ENCODE assay signal across 8 cellular contexts in the genomic region with DNA sequence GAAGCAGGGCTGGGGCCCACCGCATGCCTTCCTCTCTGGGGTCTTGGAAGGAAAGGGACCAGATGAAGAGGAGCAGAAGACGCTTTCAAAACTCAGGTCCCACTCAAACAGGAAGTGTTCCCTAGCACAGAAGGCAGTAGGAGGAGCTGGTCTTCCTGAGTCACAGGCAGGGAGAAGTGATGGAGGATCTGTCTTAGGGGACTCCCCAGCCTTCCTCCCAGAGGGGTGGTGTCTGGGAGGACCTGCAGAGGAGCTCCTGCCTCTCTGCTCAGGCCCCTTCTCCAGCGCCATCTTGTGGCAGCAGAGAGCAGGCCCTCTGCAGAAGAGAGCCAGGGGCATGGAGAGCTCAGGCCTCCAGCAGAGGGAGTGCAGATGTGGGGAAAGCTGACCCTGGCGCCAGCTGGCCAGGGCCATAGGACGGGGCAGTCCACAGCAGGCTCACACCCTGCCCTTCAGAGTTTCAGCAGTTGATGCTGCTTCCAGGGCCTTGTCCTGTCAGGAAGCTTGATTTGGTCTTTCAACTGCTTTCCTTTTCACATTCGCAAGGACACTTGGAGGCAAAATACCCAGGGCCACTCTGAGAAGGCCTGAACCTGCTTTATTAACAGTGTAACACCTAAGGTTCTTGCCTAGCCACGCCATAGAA.
DNase-seq lines count a peak whose midpoint lies in the region; ATAC-seq and TF ChIP-seq lines count a peak whose summit lies in the region.

No MANE protein-coding gene starts in this region.

- TF ChIP-seq POLR2A in vagina (IDR thresholded peaks at IDR 0.05), result no peak

- H3K36me3 Mint-ChIP-seq in activated naive CD4-positive, alpha-beta T cell treated with anti-CD3 and anti-CD28 coated beads for 36 hours (ENCODE audit: low read depth), result no peaks in the 10 kb centered on the region

- H3K27me3 Mint-ChIP-seq in activated naive CD4-positive, alpha-beta T cell treated with anti-CD3 and anti-CD28 coated beads for 36 hours (ENCODE audit: low read depth), result no peaks in the 10 kb centered on the region

- H3K9me3 ChIP-seq in SJSA1 (replicated peaks) (no peaks in the 10 kb centered on the region), vagina (no peaks in the 10 kb centered on the region)

- H3K27me3 ChIP-seq in SJSA1 (replicated peaks) (peaks cover 5% of the 10 kb centered on the region), vagina (no peaks in the 10 kb centered on the region)

- peak overlapping the region; percentile 43 for H3K4me3 Mint-ChIP-seq in activated naive CD4-positive, alpha-beta T cell treated with anti-CD3 and anti-CD28 coated beads for 36 hours

- intact Hi-C loops in activated naive CD4-positive, alpha-beta T cell treated with anti-CD3 and anti-CD28 coated beads for 36 hours (cut with micrococcal nuclease), result loop anchor here (1.0 to 5.0 kb wide), 4 partner anchors 10 to 228 kb away; no protein-coding TSS in a partner anchor
- intact Hi-C loops in Right ventricle myocardium inferior (cut with DNase I), result no loop called here
- intact Hi-C loops in posterior cingulate gyrus (cut with DNase I), result loop anchor here (1.0 kb wide), 1 partner anchor 120 kb away; no protein-coding TSS in a partner anchor
- intact Hi-C loops in vagina (cut with DNase I), result no loop called here

- peak; percentile 43 to 97 (median 67) for TF ChIP-seq CTCF in vagina (IDR thresholded peaks at IDR 0.05)

- H3K4me1 Mint-ChIP-seq in activated naive CD4-positive, alpha-beta T cell treated with anti-CD3 and anti-CD28 coated beads for 36 hours (ENCODE audit: low read depth), result peaks cover 39% of the 10 kb centered on the region

- peak; percentile 77 for DNase-seq in GM04503 (ENCODE audit: low read depth)
- peak; percentile 95 for DNase-seq in KBM-7
- peak; percentile 79 to 84 for DNase-seq in SJSA1 (ENCODE audit: low read depth in 1 of 2, low spot score in 2 of 2)
- DNase-seq in activated naive CD4-positive, alpha-beta T cell treated with anti-CD3 and anti-CD28 coated beads for 36 hours, result peak; percentile 90
- DNase-seq in Right ventricle myocardium inferior (ENCODE audit: missing footprints), result peak; percentile 88
- DNase-seq in posterior cingulate gyrus, result peak; percentile 57 to 97 (median 82)
- DNase-seq in vagina (ENCODE audit: extremely low spot score in 2 of 2), result no peak

- H3K27ac ChIP-seq in SJSA1, result no peak overlapping the region
- peak overlapping the region; percentile 18 for H3K27ac ChIP-seq in vagina

- no peaks in the 10 kb centered on the region for H3K9me3 Mint-ChIP-seq in activated naive CD4-positive, alpha-beta T cell treated with anti-CD3 and anti-CD28 coated beads for 36 hours

- CTCF ChIA-PET in activated naive CD4-positive, alpha-beta T cell treated with anti-CD3 and anti-CD28 coated beads for 36 hours (lab: Charles Lee), result interaction anchor here (0.6 to 3.5 kb wide), 36 partner anchors 9 to 1739 kb away, joined by 3 to 80 read pairs (median 6); a partner anchor contains a TSS

- H3K27ac Mint-ChIP-seq in activated naive CD4-positive, alpha-beta T cell treated with anti-CD3 and anti-CD28 coated beads for 36 hours, result peak overlapping the region; percentile 77

- no peaks in the 10 kb centered on the region for H3K36me3 ChIP-seq in SJSA1
- H3K36me3 ChIP-seq in vagina, result no peaks in the 10 kb centered on the region

- H3K4me1 ChIP-seq in SJSA1 (replicated peaks) (no peaks in the 10 kb centered on the region), vagina (no peaks in the 10 kb centered on the region)

- H3K4me3 ChIP-seq in SJSA1, result no peak overlapping the region
- no peak overlapping the region for H3K4me3 ChIP-seq in vagina

- ATAC-seq in GM21737 (IDR thresholded peaks at IDR 0.05; ENCODE audit: unreplicated experiment) (peak; percentile 94), Right ventricle myocardium inferior (peak; percentile 91)

- in situ Hi-C loops in KBM-7 (cut with MboI; ENCODE audit: low pct_unique_long_range_greater_than_20kb, low sequenced_read_pairs), result loop anchor here (25.0 kb wide), 2 partner anchors 223 to 423 kb away; a partner anchor contains a TSS

Comparison
In these comparisons a context has a peak if more than half of its experiments do, and no peak if none do; other contexts are left out.
1. DNase-seq: peak in GM04503 (single experiment), KBM-7 (single experiment), SJSA1 (2 of 2), activated naive CD4-positive, alpha-beta T cell treated with anti-CD3 and anti-CD28 coated beads for 36 hours (single experiment), Right ventricle myocardium inferior (single experiment) and posterior cingulate gyrus (10 of 10); none in vagina (0 of 2).
2. intact Hi-C loops: an anchor here in activated naive CD4-positive, alpha-beta T cell treated with anti-CD3 and anti-CD28 coated beads for 36 hours (1.0 to 5.0 kb wide) and posterior cingulate gyrus (1.0 kb wide); none called in Right ventricle myocardium inferior and vagina.